ENCODE assay signal across 2 cellular contexts in the genomic region with DNA sequence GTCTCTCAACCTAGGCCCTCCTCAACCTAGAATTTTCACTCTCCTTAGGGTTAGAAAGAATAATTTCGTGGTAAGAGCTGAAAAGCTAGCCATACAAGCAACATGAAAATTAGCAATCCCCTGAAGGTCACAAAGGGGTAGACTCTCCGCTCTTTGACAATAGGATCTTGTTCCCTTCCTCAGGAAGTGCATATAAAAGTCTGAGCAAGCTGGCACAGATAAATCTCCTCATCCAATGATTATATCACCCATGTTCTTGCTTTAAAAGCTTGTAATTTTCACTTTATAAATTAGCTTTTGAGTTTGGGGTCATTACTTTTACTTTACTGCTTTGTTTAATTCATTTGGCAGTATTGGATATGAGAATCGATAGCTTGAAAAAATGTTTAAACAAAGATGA.
TF ChIP-seq lines count a peak whose summit lies in the region.

No MANE protein-coding gene starts in this region.

TF ChIP-seq in SK-N-SH, 30 proteins besides CTCF, POLR2A, EP300 and RAD21 (continued from another document):
- TF ChIP-seq, protein P1, sequence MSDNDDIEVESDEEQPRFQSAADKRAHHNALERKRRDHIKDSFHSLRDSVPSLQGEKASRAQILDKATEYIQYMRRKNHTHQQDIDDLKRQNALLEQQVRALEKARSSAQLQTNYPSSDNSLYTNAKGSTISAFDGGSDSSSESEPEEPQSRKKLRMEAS (IDR thresholded peaks at IDR 0.05; ENCODE audit: low read depth): no peak
- TF ChIP-seq RFX5 (IDR thresholded peaks at IDR 0.05; ENCODE audit: low read length) (no peak), TEAD4 (IDR thresholded peaks at IDR 0.05; ENCODE audit: borderline replicate concordance, insufficient read depth) (no peak), NFIC (IDR thresholded peaks at IDR 0.05; ENCODE audit: borderline replicate concordance) (no peak)
- TF ChIP-seq, protein P2, sequence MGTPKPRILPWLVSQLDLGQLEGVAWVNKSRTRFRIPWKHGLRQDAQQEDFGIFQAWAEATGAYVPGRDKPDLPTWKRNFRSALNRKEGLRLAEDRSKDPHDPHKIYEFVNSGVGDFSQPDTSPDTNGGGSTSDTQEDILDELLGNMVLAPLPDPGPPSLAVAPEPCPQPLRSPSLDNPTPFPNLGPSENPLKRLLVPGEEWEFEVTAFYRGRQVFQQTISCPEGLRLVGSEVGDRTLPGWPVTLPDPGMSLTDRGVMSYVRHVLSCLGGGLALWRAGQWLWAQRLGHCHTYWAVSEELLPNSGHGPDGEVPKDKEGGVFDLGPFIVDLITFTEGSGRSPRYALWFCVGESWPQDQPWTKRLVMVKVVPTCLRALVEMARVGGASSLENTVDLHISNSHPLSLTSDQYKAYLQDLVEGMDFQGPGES (IDR thresholded peaks at IDR 0.05; ENCODE audit: low read depth, low read length): no peak

TF ChIP-seq in SK-N-SH treated with all-trans-retinoic acid at 6 μM for 48 hours, 23 proteins besides CTCF, POLR2A, EP300 and RAD21 (continued from another document):
- TF ChIP-seq, protein P3, sequence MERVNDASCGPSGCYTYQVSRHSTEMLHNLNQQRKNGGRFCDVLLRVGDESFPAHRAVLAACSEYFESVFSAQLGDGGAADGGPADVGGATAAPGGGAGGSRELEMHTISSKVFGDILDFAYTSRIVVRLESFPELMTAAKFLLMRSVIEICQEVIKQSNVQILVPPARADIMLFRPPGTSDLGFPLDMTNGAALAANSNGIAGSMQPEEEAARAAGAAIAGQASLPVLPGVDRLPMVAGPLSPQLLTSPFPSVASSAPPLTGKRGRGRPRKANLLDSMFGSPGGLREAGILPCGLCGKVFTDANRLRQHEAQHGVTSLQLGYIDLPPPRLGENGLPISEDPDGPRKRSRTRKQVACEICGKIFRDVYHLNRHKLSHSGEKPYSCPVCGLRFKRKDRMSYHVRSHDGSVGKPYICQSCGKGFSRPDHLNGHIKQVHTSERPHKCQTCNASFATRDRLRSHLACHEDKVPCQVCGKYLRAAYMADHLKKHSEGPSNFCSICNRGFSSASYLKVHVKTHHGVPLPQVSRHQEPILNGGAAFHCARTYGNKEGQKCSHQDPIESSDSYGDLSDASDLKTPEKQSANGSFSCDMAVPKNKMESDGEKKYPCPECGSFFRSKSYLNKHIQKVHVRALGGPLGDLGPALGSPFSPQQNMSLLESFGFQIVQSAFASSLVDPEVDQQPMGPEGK (CRISPR knock-in tag; IDR thresholded peaks at IDR 0.05; ENCODE audit: borderline replicate concordance): no peak
- TF ChIP-seq, protein P4, sequence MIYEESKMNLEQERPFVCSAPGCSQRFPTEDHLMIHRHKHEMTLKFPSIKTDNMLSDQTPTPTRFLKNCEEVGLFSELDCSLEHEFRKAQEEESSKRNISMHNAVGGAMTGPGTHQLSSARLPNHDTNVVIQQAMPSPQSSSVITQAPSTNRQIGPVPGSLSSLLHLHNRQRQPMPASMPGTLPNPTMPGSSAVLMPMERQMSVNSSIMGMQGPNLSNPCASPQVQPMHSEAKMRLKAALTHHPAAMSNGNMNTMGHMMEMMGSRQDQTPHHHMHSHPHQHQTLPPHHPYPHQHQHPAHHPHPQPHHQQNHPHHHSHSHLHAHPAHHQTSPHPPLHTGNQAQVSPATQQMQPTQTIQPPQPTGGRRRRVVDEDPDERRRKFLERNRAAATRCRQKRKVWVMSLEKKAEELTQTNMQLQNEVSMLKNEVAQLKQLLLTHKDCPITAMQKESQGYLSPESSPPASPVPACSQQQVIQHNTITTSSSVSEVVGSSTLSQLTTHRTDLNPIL (CRISPR knock-in tag; IDR thresholded peaks at IDR 0.05; ENCODE audit: low read depth): no peak
- no peak for TF ChIP-seq SNAI2 (CRISPR knock-in tag; IDR thresholded peaks at IDR 0.05)
- TF ChIP-seq, protein P5, sequence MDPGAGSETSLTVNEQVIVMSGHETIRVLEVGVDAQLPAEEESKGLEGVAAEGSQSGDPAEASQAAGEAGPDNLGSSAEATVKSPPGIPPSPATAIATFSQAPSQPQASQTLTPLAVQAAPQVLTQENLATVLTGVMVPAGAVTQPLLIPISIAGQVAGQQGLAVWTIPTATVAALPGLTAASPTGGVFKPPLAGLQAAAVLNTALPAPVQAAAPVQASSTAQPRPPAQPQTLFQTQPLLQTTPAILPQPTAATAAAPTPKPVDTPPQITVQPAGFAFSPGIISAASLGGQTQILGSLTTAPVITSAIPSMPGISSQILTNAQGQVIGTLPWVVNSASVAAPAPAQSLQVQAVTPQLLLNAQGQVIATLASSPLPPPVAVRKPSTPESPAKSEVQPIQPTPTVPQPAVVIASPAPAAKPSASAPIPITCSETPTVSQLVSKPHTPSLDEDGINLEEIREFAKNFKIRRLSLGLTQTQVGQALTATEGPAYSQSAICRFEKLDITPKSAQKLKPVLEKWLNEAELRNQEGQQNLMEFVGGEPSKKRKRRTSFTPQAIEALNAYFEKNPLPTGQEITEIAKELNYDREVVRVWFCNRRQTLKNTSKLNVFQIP (CRISPR knock-in tag; IDR thresholded peaks at IDR 0.05; ENCODE audit: borderline replicate concordance, low read depth): no peak
TF ChIP-seq in SK-N-SH treated with all-trans-retinoic acid at 6 μM for 48 hours: peak in this region for 0.
